In the genomic region with DNA sequence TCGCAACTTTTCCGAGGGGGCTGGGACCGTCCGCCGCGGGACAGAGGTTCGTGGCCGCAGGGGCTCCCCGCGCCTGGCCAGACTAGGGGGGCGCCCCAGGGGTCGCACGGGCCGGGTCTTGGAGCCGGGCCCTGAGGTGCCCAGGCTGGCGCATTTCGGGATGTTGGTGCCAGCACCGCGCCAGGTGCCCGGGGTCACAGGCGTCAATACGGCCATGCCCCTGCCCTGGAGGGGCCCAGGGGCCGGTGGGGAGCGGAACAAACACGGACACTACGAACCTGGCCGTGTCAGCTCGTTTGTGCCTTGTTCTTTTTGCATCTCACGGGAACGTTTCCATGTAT, we compare ENCODE assay signal across 8 cellular contexts. TPM values are rescaled to one million over a fixed set of nuclear protein-coding genes. Genes with fewer than 3 reads are reported as not detected.
DNase-seq lines count a peak whose midpoint lies in the region; ATAC-seq and TF ChIP-seq lines count a peak whose summit lies in the region.

No MANE protein-coding gene starts in this region.

- POLR2A ChIA-PET in CD8-positive, alpha-beta T cell (lab: Charles Lee) = no interaction called here

- CTCF ChIA-PET in CD8-positive, alpha-beta T cell (lab: Charles Lee) = no interaction called here

- peaks cover 4% of the 10 kb centered on the region for H3K27me3 ChIP-seq in CD8-positive, alpha-beta T cell (ENCODE audit: insufficient read depth, low read length)
- H3K27me3 ChIP-seq in endodermal cell (ENCODE audit: control insufficient read depth, insufficient read depth, low read length, poor library complexity, severe bottlenecking) (peaks cover 28% of the 10 kb centered on the region), neuron (ENCODE audit: insufficient read depth, low read length) (peaks cover 13% of the 10 kb centered on the region)

- peak overlapping the region; percentile 41 for H3K4me3 ChIP-seq in CD8-positive, alpha-beta T cell (ENCODE audit: low read depth, low read length)
- H3K4me3 ChIP-seq in endodermal cell (ENCODE audit: low read length) (peak overlapping the region; percentile 75), neuron (ENCODE audit: low read length) (peak overlapping the region; percentile 37)

- TF ChIP-seq EP300 in Ishikawa (IDR thresholded peaks at IDR 0.05; ENCODE audit: borderline replicate concordance) = no peak

- DNase-seq in CD8-positive, alpha-beta T cell = peak in 1 of 7 experiments; percentile 38
- DNase-seq in endodermal cell (no peak), NCI-H2029 treated with DMSO at 0.1 percent for 48 hours (lab: John Stamatoyannopoulos, UW) (no peak), NCI-H748 (lab: John Stamatoyannopoulos, UW; ENCODE audit: unreplicated experiment) (no peak), NCI-H2171 treated with DMSO at 0.1 percent for 48 hours (lab: John Stamatoyannopoulos, UW) (no peak)

- no peaks in the 10 kb centered on the region for H3K36me3 ChIP-seq in CD8-positive, alpha-beta T cell (ENCODE audit: insufficient read depth, low read length)
- H3K36me3 ChIP-seq in endodermal cell (ENCODE audit: control insufficient read depth, insufficient read depth, low read length) (no peaks in the 10 kb centered on the region), neuron (ENCODE audit: insufficient read depth, low read length) (no peaks in the 10 kb centered on the region)

- no peak for TF ChIP-seq CTCF in CD8-positive, alpha-beta T cell (IDR thresholded peaks at IDR 0.05)
- TF ChIP-seq CTCF in endodermal cell (conservative IDR thresholded peaks at IDR 0.05) = no peak

- no peak for ATAC-seq in CD8-positive, alpha-beta T cell
- ATAC-seq in HG02798 (IDR thresholded peaks at IDR 0.05; ENCODE audit: poor library complexity, unreplicated experiment) = no peak

- intact Hi-C loops in CD8-positive, alpha-beta T cell (cut with DNase I, micrococcal nuclease) = no loop called here

- 38 to 61% methylated on average over 9 to 30 of the region's 30 CpGs for WGBS in endodermal cell (ENCODE audit: insufficient coverage in 1 of 2, insufficient read length in 1 of 2), 2 experiments

- H3K4me1 ChIP-seq in CD8-positive, alpha-beta T cell (ENCODE audit: insufficient read depth, low read length) = peaks cover 17% of the 10 kb centered on the region
- H3K4me1 ChIP-seq in endodermal cell (ENCODE audit: control insufficient read depth, insufficient read depth, low read length) (no peaks in the 10 kb centered on the region), neuron (ENCODE audit: insufficient read depth, low read length) (peaks cover 3% of the 10 kb centered on the region)

- H3K27ac Mint-ChIP-seq in CD8-positive, alpha-beta T cell = no peak overlapping the region
- no peak overlapping the region for H3K27ac Mint-ChIP-seq in endodermal cell

- TF ChIP-seq RAD21 in Ishikawa (IDR thresholded peaks at IDR 0.05; ENCODE audit: low read depth) = no peak

- H2AFZ ChIP-seq in neuron (ENCODE audit: low read depth, low read length) = peak overlapping the region; percentile 76

- H3K36me3 Mint-ChIP-seq in CD8-positive, alpha-beta T cell = no peaks in the 10 kb centered on the region
- no peaks in the 10 kb centered on the region for H3K36me3 Mint-ChIP-seq in endodermal cell (ENCODE audit: low read depth)

- peak overlapping the region; percentile 78 for H3K4me3 Mint-ChIP-seq in CD8-positive, alpha-beta T cell
- peak overlapping the region; percentile 54 for H3K4me3 Mint-ChIP-seq in endodermal cell

- no peak overlapping the region for H3K9ac ChIP-seq in endodermal cell (ENCODE audit: extremely low read depth, low read length, poor library complexity, severe bottlenecking)

- peaks cover 15% of the 10 kb centered on the region for H3K4me1 Mint-ChIP-seq in CD8-positive, alpha-beta T cell (ENCODE audit: low read depth)
- peaks cover 7% of the 10 kb centered on the region for H3K4me1 Mint-ChIP-seq in endodermal cell

- H3K9me3 Mint-ChIP-seq in CD8-positive, alpha-beta T cell = no peaks in the 10 kb centered on the region
- H3K9me3 Mint-ChIP-seq in endodermal cell = no peaks in the 10 kb centered on the region

- H3K9me3 ChIP-seq in CD8-positive, alpha-beta T cell (ENCODE audit: low read length) = no peaks in the 10 kb centered on the region
- no peaks in the 10 kb centered on the region for H3K9me3 ChIP-seq in endodermal cell (ENCODE audit: control insufficient read depth, low read length)
- no peaks in the 10 kb centered on the region for H3K9me3 ChIP-seq in neuron (ENCODE audit: low read length)

- H3K27ac ChIP-seq in CD8-positive, alpha-beta T cell (ENCODE audit: low read depth, low read length) = no peak overlapping the region
- no peak overlapping the region for H3K27ac ChIP-seq in endodermal cell (ENCODE audit: low read depth, low read length)

- H3K27me3 Mint-ChIP-seq in CD8-positive, alpha-beta T cell (ENCODE audit: low read depth) = peaks cover 55% of the 10 kb centered on the region
- H3K27me3 Mint-ChIP-seq in endodermal cell (ENCODE audit: insufficient read depth) = peaks cover 52% of the 10 kb centered on the region

TF ChIP-seq in Ishikawa, 13 proteins besides CTCF, POLR2A, EP300 and RAD21:
- TF ChIP-seq TCF12 (IDR thresholded peaks at IDR 0.05; ENCODE audit: low read depth) = no peak
- TF ChIP-seq ZBTB7A (IDR thresholded peaks at IDR 0.05; ENCODE audit: low read depth) = peak; percentile 16; the same call in 1 of the 2 replicates

RNA-seq across cellular contexts. Expression of a gene that starts 0.4 kb away (rescaled TPM):
- total RNA-seq in CD8-positive, alpha-beta T cell = not detected
- total RNA-seq in endodermal cell = 1 to 10 TPM; 1.2 to 1.9 TPM
- 0.39 TPM for polyA plus RNA-seq in endodermal cell (2013, experiment 1 of 2)
- 0.29 TPM for polyA plus RNA-seq in endodermal cell (2013, experiment 2 of 2)

RNA-seq across cellular contexts. Expression of a gene that starts 40.8 kb away (rescaled TPM):
- total RNA-seq in CD8-positive, alpha-beta T cell = 10 to 100 TPM; 32.5 to 33.6 TPM
- 10 to 100 TPM; 35.9 to 37.0 TPM for total RNA-seq in endodermal cell
- polyA plus RNA-seq in endodermal cell (2013, experiment 1 of 2) = 37.5 TPM
- 38.6 TPM for polyA plus RNA-seq in endodermal cell (2013, experiment 2 of 2)
